ENCODE assay signal across 26 cellular contexts in genomic region chr11:15266999-15267398, GRCh38.
"Had no signal": no experiment of that assay in that cellular context is flagged by ENCODE, and none has a peak within 500 bp of the region (broad histone marks: within the 10 kb centered on the region; RNA-seq: fewer than 3 reads in every experiment).

No MANE protein-coding gene starts in this region.

- H3K27ac ChIP-seq: esophagus squamous epithelium, heart right ventricle, left lung, neural progenitor cell, prostate gland, right atrium auricular region, sigmoid colon, stomach, thyroid gland, vagina had no signal

- H3K4me3 Mint-ChIP-seq: effector memory CD8-positive, alpha-beta T cell; naive thymus-derived CD4-positive, alpha-beta T cell; nephron; neural progenitor cell; stimulated activated effector memory CD8-positive, alpha-beta T cell treated with anti-CD3 and anti-CD28 coated beads, Interleukin-12 subunit alpha, Interleukin-12 subunit beta, amount 100 ng/mL, for 72 hours had no signal

- H3K27ac Mint-ChIP-seq: effector memory CD8-positive, alpha-beta T cell; naive thymus-derived CD4-positive, alpha-beta T cell; nephron; neural progenitor cell; stimulated activated effector memory CD8-positive, alpha-beta T cell treated with anti-CD3 and anti-CD28 coated beads, Interleukin-12 subunit alpha, Interleukin-12 subunit beta, amount 100 ng/mL, for 72 hours had no signal

- H3K4me1 ChIP-seq: esophagus squamous epithelium, heart right ventricle, left lung, neural progenitor cell, prostate gland, right atrium auricular region, sigmoid colon, stomach, thyroid gland, vagina had no signal

- H3K36me3 Mint-ChIP-seq: neural progenitor cell; stimulated activated effector memory CD8-positive, alpha-beta T cell treated with anti-CD3 and anti-CD28 coated beads, Interleukin-12 subunit alpha, Interleukin-12 subunit beta, amount 100 ng/mL, for 72 hours had no signal

- H3K9me3 ChIP-seq: prostate gland, thyroid gland had no signal

- H3K36me3 ChIP-seq: esophagus squamous epithelium, heart right ventricle, left lung, prostate gland, right atrium auricular region, sigmoid colon, stomach, thyroid gland, vagina had no signal

- H3K4me3 ChIP-seq: esophagus squamous epithelium, heart right ventricle, left lung, neural progenitor cell, prostate gland, right atrium auricular region, sigmoid colon, stomach, thyroid gland, vagina had no signal

- H3K4me1 Mint-ChIP-seq: naive thymus-derived CD4-positive, alpha-beta T cell; nephron; neural progenitor cell; stimulated activated effector memory CD8-positive, alpha-beta T cell treated with anti-CD3 and anti-CD28 coated beads, Interleukin-12 subunit alpha, Interleukin-12 subunit beta, amount 100 ng/mL, for 72 hours had no signal

- DNase-seq: dermis blood vessel endothelial cell; effector memory CD8-positive, alpha-beta T cell; erythroblast; esophagus squamous epithelium; foreskin melanocyte; glutamatergic neuron; heart right ventricle; hippocampal formation; left cardiac atrium; left lung; mesenchymal stem cell; midbrain; naive thymus-derived CD4-positive, alpha-beta T cell; sigmoid colon; stimulated activated CD4-positive, alpha-beta T cell treated with anti-CD3 and anti-CD28 coated beads, Interleukin-2, amount 100 ng/mL, for 24 hours; stimulated activated CD4-positive, alpha-beta T cell treated with anti-CD3 and anti-CD28 coated beads, Interleukin-4, amount 100 ng/mL, for 24 hours; stimulated activated naive CD4-positive, alpha-beta T cell treated with Interleukin-2 at 50 U/mL for 16 hours; stomach; thyroid gland; trophoblast cell had no signal

- ATAC-seq: effector memory CD8-positive, alpha-beta T cell; heart right ventricle; left cardiac atrium; left lung; naive thymus-derived CD4-positive, alpha-beta T cell; stimulated activated effector memory CD8-positive, alpha-beta T cell treated with anti-CD3 and anti-CD28 coated beads, Interleukin-12 subunit alpha, Interleukin-12 subunit beta, amount 100 ng/mL, for 72 hours had no signal
